ENCODE assay signal across 1 cellular context in genomic region chr3:155026999-155027591, GRCh38.
TF ChIP-seq lines count a peak whose summit lies in the region.

No MANE protein-coding gene starts in this region.

TF ChIP-seq in IMR-90, 13 proteins besides CTCF, POLR2A, EP300 and RAD21 (continued from another document):
- no peak for TF ChIP-seq ELK1 (IDR thresholded peaks at IDR 0.05; ENCODE audit: borderline replicate concordance, low read depth, low read length)
- no peak for TF ChIP-seq NFE2L2 (IDR thresholded peaks at IDR 0.05; ENCODE audit: low read depth, low read length)
- no peak for TF ChIP-seq CEBPB (IDR thresholded peaks at IDR 0.05; ENCODE audit: low read depth, low read length)
- no peak for TF ChIP-seq BHLHE40 (IDR thresholded peaks at IDR 0.05; ENCODE audit: low read depth, low read length)
- TF ChIP-seq, protein P1, sequence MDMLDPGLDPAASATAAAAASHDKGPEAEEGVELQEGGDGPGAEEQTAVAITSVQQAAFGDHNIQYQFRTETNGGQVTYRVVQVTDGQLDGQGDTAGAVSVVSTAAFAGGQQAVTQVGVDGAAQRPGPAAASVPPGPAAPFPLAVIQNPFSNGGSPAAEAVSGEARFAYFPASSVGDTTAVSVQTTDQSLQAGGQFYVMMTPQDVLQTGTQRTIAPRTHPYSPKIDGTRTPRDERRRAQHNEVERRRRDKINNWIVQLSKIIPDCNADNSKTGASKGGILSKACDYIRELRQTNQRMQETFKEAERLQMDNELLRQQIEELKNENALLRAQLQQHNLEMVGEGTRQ (IDR thresholded peaks at IDR 0.05; ENCODE audit: low read depth, low read length) = no peak
